In genomic region chr3:47583320-47584075, GRCh38 we compare ENCODE assay signal across 2 cellular contexts.
TF ChIP-seq lines count a peak whose summit lies in the region.

No MANE protein-coding gene starts in this region.

TF ChIP-seq in HepG2, 621 proteins besides CTCF, POLR2A, EP300 and RAD21:
- TF ChIP-seq SOX13 (IDR thresholded peaks at IDR 0.05) (0 out of 2 replicates have a peak, but pooled peaks have one; percentile 21), SOX13 (CRISPR knock-in tag; conservative IDR thresholded peaks at IDR 0.05 in 1 of 2, IDR thresholded peaks at IDR 0.05 in 1 of 2) (no peak), ZNF446 (CRISPR knock-in tag; IDR thresholded peaks at IDR 0.05) (no peak), ZFY (CRISPR knock-in tag; IDR thresholded peaks at IDR 0.05) (no peak), PHF21A (CRISPR knock-in tag; IDR thresholded peaks at IDR 0.05) (no peak), THRA (CRISPR knock-in tag; IDR thresholded peaks at IDR 0.05; ENCODE audit: borderline replicate concordance) (no peak), SCMH1 (CRISPR knock-in tag; IDR thresholded peaks at IDR 0.05; ENCODE audit: borderline replicate concordance) (no peak), NKX3-1 (CRISPR knock-in tag; IDR thresholded peaks at IDR 0.05) (no peak), PAX8 (CRISPR knock-in tag; IDR thresholded peaks at IDR 0.05; ENCODE audit: borderline replicate concordance) (no peak)

TF ChIP-seq in WTC11, 78 proteins besides CTCF, POLR2A, EP300 and RAD21 (continued from another document):
- TF ChIP-seq ZBTB43 (CRISPR knock-in tag; IDR thresholded peaks at IDR 0.05) (no peak), EMX1 (CRISPR knock-in tag; IDR thresholded peaks at IDR 0.05) (0 out of 2 replicates have a peak, but pooled peaks have one; percentile 35), RELA (CRISPR knock-in tag; IDR thresholded peaks at IDR 0.05; ENCODE audit: borderline replicate concordance) (no peak)
